ENCODE assay signal across 17 cellular contexts in the genomic region with DNA sequence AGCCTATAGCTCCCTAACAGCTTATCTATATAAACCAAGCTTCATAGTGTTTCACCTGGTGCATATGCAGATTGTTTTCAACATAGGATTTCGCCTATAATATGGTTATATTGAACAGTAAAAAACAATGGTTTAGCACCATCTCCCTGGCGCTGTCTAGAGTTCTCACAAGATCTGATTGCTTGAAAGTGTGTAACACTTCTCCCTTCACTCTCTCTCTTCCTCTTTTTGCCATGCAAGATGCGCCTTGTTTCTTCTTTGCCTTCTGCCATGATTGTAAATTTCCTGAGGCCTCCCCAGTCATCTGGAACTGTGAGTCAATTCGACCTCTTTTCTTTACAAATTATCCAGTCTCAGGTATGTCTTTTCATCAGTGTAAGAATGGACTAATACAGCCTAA.
DNase-seq lines count a peak whose midpoint lies in the region; ATAC-seq, FAIRE-seq and TF ChIP-seq lines count a peak whose summit lies in the region.
"Had no signal": no experiment of that assay in that cellular context is flagged by ENCODE, and none has a peak within 500 bp of the region (broad histone marks: within the 10 kb centered on the region; RNA-seq: fewer than 3 reads in every experiment).

No MANE protein-coding gene starts in this region.

- DNase-seq in SIG-M5 treated with dmso at 0.1 percent for 504 hours (lab: John Stamatoyannopoulos, UW; ENCODE audit: unreplicated experiment) (peak; percentile 6), SIG-M5 (lab: John Stamatoyannopoulos, UW) (no peak), K562 (ENCODE audit: extremely low read depth in 1 of 4, low spot score in 3 of 4) (no peak), hippocampal formation (lab: John Stamatoyannopoulos, UW) (no peak)
- DNase-seq: 8988T; CD4-positive, CD25-positive, alpha-beta regulatory T cell; DMS79; H9; IMR-90; KG1 had no signal

- no TSS peak for BruUV-seq in K562 (replicated peaks; lab: Mats Ljungman, UMichigan)

- POLR2A ChIA-PET in K562 (lab: Yijun Ruan, JAX): no interaction called here

- ATAC-seq in K562: no peak
- ATAC-seq in HG02870 (IDR thresholded peaks at IDR 0.05; ENCODE audit: unreplicated experiment): no peak
- no peak for ATAC-seq in GM19023 (IDR thresholded peaks at IDR 0.05; ENCODE audit: unreplicated experiment)
- ATAC-seq: GM23338 had no signal

- TF ChIP-seq CTCF in OCI-LY3 (IDR thresholded peaks at IDR 0.05; ENCODE audit: low read depth, low read length) (no peak), K562 (IDR thresholded peaks at IDR 0.05 in 2 of 3, conservative IDR thresholded peaks at IDR 0.05 in 1 of 3; ENCODE audit: insufficient read depth in 2 of 3, low read depth in 1 of 3, low read length in 3 of 3) (no peak)

- TF ChIP-seq EP300 in K562 (IDR thresholded peaks at IDR 0.05; ENCODE audit: low read length): no peak

- H3K4me2 ChIP-seq in OCI-LY3 (ENCODE audit: low read length) (peak overlapping the region; percentile 17), K562 (ENCODE audit: insufficient read depth, low read length) (no peak overlapping the region)
- H3K4me2 ChIP-seq: BLaER1 treated with 17β-estradiol and CSF1 and Interleukin-3, amounts not matched to agents 10 nM and 100 nM; GM23338 had no signal

- H4K20me1 ChIP-seq in OCI-LY3 (ENCODE audit: insufficient read depth, low read length): no peaks in the 10 kb centered on the region
- no peaks in the 10 kb centered on the region for H4K20me1 ChIP-seq in K562 (replicated peaks; ENCODE audit: control insufficient read depth, insufficient read depth, low read length)
- H4K20me1 ChIP-seq: BLaER1 treated with 17β-estradiol and CSF1 and Interleukin-3, amounts not matched to agents 10 nM and 100 nM had no signal

- H2AFZ ChIP-seq in OCI-LY3 (ENCODE audit: low read depth, low read length) (no peak overlapping the region), K562 (ENCODE audit: low read depth, low read length) (0 out of 2 replicates have a peak overlapping the region, but pooled peaks have one; percentile 20)
- H2AFZ ChIP-seq: GM23338 had no signal

- H3K27ac ChIP-seq in OCI-LY3 (ENCODE audit: low read length) (no peak overlapping the region), K562 (ENCODE audit: extremely low read depth, low read depth, low read length) (no peak overlapping the region)
- H3K27ac ChIP-seq: BLaER1 treated with 17β-estradiol and CSF1 and Interleukin-3, amounts not matched to agents 10 nM and 100 nM had no signal

- CTCF ChIA-PET in K562 (lab: Yijun Ruan, JAX; ENCODE audit: low intra/inter-chr PET ratio): no interaction called here

- H3K27me3 ChIP-seq in OCI-LY3 (ENCODE audit: low read depth, low read length): no peaks in the 10 kb centered on the region
- no peaks in the 10 kb centered on the region for H3K27me3 ChIP-seq in K562 (ENCODE audit: control insufficient read depth in 2 of 2, insufficient read depth in 2 of 2, low read length in 2 of 2)
- H3K27me3 ChIP-seq: BLaER1 treated with 17β-estradiol and CSF1 and Interleukin-3, amounts not matched to agents 10 nM and 100 nM had no signal

- intact Hi-C loops in K562 (cut with micrococcal nuclease): no loop called here

- 3% methylated on average over 4 of the region's 4 CpGs for WGBS in K562 (ENCODE audit: insufficient coverage, low coverage, missing lambda C conversion rate)

- H3K79me2 ChIP-seq in OCI-LY3 (ENCODE audit: low read length) (no peaks in the 10 kb centered on the region), K562 (ENCODE audit: control insufficient read depth, insufficient read depth, low read length) (no peaks in the 10 kb centered on the region)

- no peaks in the 10 kb centered on the region for H3K9me1 ChIP-seq in K562 (ENCODE audit: control insufficient read depth, insufficient read depth, low read length)

- no peak overlapping the region for H3K4me3 ChIP-seq in OCI-LY3 (ENCODE audit: low read length)
- H3K4me3 ChIP-seq in K562: no peak overlapping the region
- H3K4me3 ChIP-seq: BLaER1 treated with 17β-estradiol and CSF1 and Interleukin-3, amounts not matched to agents 10 nM and 100 nM; GM23338 had no signal

- TF ChIP-seq POLR2A in K562 (conservative IDR thresholded peaks at IDR 0.05): no peak

- in situ Hi-C loops in K562 (cut with MboI): no loop called here

- H3K9ac ChIP-seq in OCI-LY3 (ENCODE audit: low read length) (no peak overlapping the region), K562 (ENCODE audit: insufficient read depth in 1 of 2, low read depth in 2 of 2, low read length in 2 of 2) (no peak overlapping the region)
- H3K9ac ChIP-seq: BLaER1 treated with 17β-estradiol and CSF1 and Interleukin-3, amounts not matched to agents 10 nM and 100 nM had no signal

- no peak for TF ChIP-seq RAD21 in K562 (CRISPR knock-in tag; conservative IDR thresholded peaks at IDR 0.05 in 1 of 2, IDR thresholded peaks at IDR 0.05 in 1 of 2)

- H3K4me1 ChIP-seq in OCI-LY3 (ENCODE audit: low read length) (peaks cover 20% of the 10 kb centered on the region), K562 (replicated peaks in 1 of 2; ENCODE audit: control insufficient read depth in 2 of 2, insufficient read depth in 2 of 2, low read length in 2 of 2) (no peaks in the 10 kb centered on the region)
- H3K4me1 ChIP-seq: BLaER1 treated with 17β-estradiol and CSF1 and Interleukin-3, amounts not matched to agents 10 nM and 100 nM had no signal

- H3K9me3 ChIP-seq in OCI-LY3 (ENCODE audit: insufficient read depth, low read length) (no peaks in the 10 kb centered on the region), K562 (replicated peaks; ENCODE audit: control insufficient read depth, insufficient read depth, low read depth, low read length) (no peaks in the 10 kb centered on the region; the same call in 1 of the 2 replicates)
- H3K9me3 ChIP-seq: BLaER1 treated with 17β-estradiol and CSF1 and Interleukin-3, amounts not matched to agents 10 nM and 100 nM had no signal

- FAIRE-seq in K562 (lab: Jason Lieb, UNC): no peak
- FAIRE-seq: GM12892, GM19239 had no signal

- H3K36me3 ChIP-seq in OCI-LY3 (replicated peaks; ENCODE audit: low read depth, low read length) (no peaks in the 10 kb centered on the region), K562 (ENCODE audit: control insufficient read depth, insufficient read depth, low read length) (no peaks in the 10 kb centered on the region)
- H3K36me3 ChIP-seq: BLaER1 treated with 17β-estradiol and CSF1 and Interleukin-3, amounts not matched to agents 10 nM and 100 nM had no signal

TF ChIP-seq in K562, 482 proteins besides CTCF, POLR2A, EP300 and RAD21:
- no peak for TF ChIP-seq XRCC5 (IDR thresholded peaks at IDR 0.05; ENCODE audit: low read depth, low read length)
- TF ChIP-seq ZNF780A (CRISPR knock-in tag; IDR thresholded peaks at IDR 0.05): no peak
- TF ChIP-seq SPI1 (IDR thresholded peaks at IDR 0.05; ENCODE audit: borderline replicate concordance, low read depth, low read length): peak; percentile 51; the same call in 1 of the 2 replicates
